Comparison of ENCODE assay signal across 1 cellular context in the genomic region with DNA sequence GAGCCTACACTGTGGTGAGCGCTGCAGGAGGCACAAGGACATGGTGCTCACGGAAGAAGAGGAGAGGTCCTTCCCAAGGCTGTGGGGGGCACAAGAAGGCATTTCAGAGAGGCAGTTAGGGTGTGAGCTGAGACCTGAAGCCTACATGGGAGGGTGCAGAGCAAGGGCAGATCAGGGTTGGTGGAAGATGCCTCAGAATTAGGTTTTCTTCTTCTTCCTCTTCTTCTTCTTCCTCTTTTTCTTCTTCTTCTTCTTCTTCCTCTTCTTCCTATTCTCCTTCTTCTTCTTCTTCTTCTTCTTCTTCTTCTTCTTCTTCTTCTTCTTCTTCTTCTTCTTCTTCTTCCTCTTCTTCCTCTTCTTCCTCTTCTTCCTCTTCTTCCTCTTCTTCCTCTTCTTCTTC. TPM values are rescaled to one million over a fixed set of nuclear protein-coding genes. Genes with fewer than 3 reads are reported as not detected.
"Had no signal": no experiment of that assay in that cellular context is flagged by ENCODE, and none has a peak within 500 bp of the region (broad histone marks: within the 10 kb centered on the region; RNA-seq: fewer than 3 reads in every experiment).

No MANE protein-coding gene starts in this region.

RNA-seq across cellular contexts. Expression of a gene that starts 30.3 kb away (rescaled TPM):
- polyA plus RNA-seq: naive thymus-derived CD4-positive, alpha-beta T cell had no signal
